ENCODE assay signal across 16 cellular contexts in genomic region chr6:108576724-108577123, GRCh38. TPM values are rescaled to one million over a fixed set of nuclear protein-coding genes. Genes with fewer than 3 reads are reported as not detected.
DNase-seq lines count a peak whose midpoint lies in the region; ATAC-seq, FAIRE-seq and TF ChIP-seq lines count a peak whose summit lies in the region.
"Had no signal": no experiment of that assay in that cellular context is flagged by ENCODE, and none has a peak within 500 bp of the region (broad histone marks: within the 10 kb centered on the region; RNA-seq: fewer than 3 reads in every experiment).

No MANE protein-coding gene starts in this region.

- peaks cover 100% of the 10 kb centered on the region for H3K79me2 ChIP-seq in KMS-11 (ENCODE audit: insufficient read depth, low read depth)

- ATAC-seq in stimulated activated effector memory CD8-positive, alpha-beta T cell treated with anti-CD3 and anti-CD28 coated beads, Interleukin-12 subunit alpha, Interleukin-12 subunit beta, amount 100 ng/mL, for 72 hours: no peak
- ATAC-seq: activated CD4-positive, CD25-positive, alpha-beta regulatory T cell treated with anti-CD3 and anti-CD28 coated beads, Interleukin-2, amount 50 U/mL, for 24 hours; stimulated activated naive CD8-positive, alpha-beta T cell treated with anti-CD3 and anti-CD28 coated beads, Interleukin-15, amount 100 ng/mL, for 72 hours had no signal

- no peak overlapping the region for H2AFZ ChIP-seq in KMS-11 (ENCODE audit: low read depth)

- peaks cover 39% of the 10 kb centered on the region for H4K20me1 ChIP-seq in KMS-11 (ENCODE audit: insufficient read depth)

- peak overlapping the region; percentile 33 for H3K27ac Mint-ChIP-seq in stimulated activated effector memory CD8-positive, alpha-beta T cell treated with anti-CD3 and anti-CD28 coated beads, Interleukin-12 subunit alpha, Interleukin-12 subunit beta, amount 100 ng/mL, for 72 hours
- H3K27ac Mint-ChIP-seq: activated T-helper 1 cell treated with anti-CD3 and anti-CD28 coated beads, Interleukin-12 subunit alpha, Interleukin-12 subunit beta, Interleukin-2, Interleukin-4 antibody, amounts not matched to agents 30 ng/mL and 10 ng/mL and 1 ng/mL, durations not matched to agents 14 hours and 24 hours and 36 hours had no signal

- H3K36me3 ChIP-seq in KMS-11 (ENCODE audit: insufficient read depth): no peaks in the 10 kb centered on the region
- no peaks in the 10 kb centered on the region for H3K36me3 ChIP-seq in small intestine (ENCODE audit: control insufficient read depth in 2 of 2, insufficient read depth in 2 of 2, low read length in 2 of 2)

- DNase-seq in SK-MEL-5 (ENCODE audit: low read depth, low spot score) (peak; percentile 30), fibroblast of the aortic adventitia (ENCODE audit: low read depth) (peak; percentile 77), DMS53 (lab: John Stamatoyannopoulos, UW) (no peak), small intestine (no peak)
- DNase-seq in stimulated activated effector memory CD8-positive, alpha-beta T cell treated with anti-CD3 and anti-CD28 coated beads, Interleukin-12 subunit alpha, Interleukin-12 subunit beta, amount 100 ng/mL, for 72 hours (ENCODE audit: low spot score in 2 of 2): no peak
- DNase-seq in stimulated activated CD8-positive, alpha-beta memory T cell treated with anti-CD3 and anti-CD28 coated beads, Interleukin-4, amount 100 ng/mL, for 48 hours: no peak
- DNase-seq: H7; NCI-H2171; RPMI8226; stimulated activated naive CD8-positive, alpha-beta T cell treated with anti-CD3 and anti-CD28 coated beads, Interleukin-15, amount 100 ng/mL, for 72 hours had no signal

- H3K9me3 Mint-ChIP-seq in stimulated activated effector memory CD8-positive, alpha-beta T cell treated with anti-CD3 and anti-CD28 coated beads, Interleukin-12 subunit alpha, Interleukin-12 subunit beta, amount 100 ng/mL, for 72 hours: no peaks in the 10 kb centered on the region
- H3K9me3 Mint-ChIP-seq: activated T-helper 1 cell treated with anti-CD3 and anti-CD28 coated beads, Interleukin-12 subunit alpha, Interleukin-12 subunit beta, Interleukin-2, Interleukin-4 antibody, amounts not matched to agents 30 ng/mL and 10 ng/mL and 1 ng/mL, durations not matched to agents 14 hours and 24 hours and 36 hours; IgD-negative memory B cell; neural crest cell; stimulated activated naive CD8-positive, alpha-beta T cell treated with anti-CD3 and anti-CD28 coated beads, Interleukin-15, amount 100 ng/mL, for 72 hours had no signal

- H3K27me3 ChIP-seq in KMS-11 (ENCODE audit: insufficient read depth, low read depth) (no peaks in the 10 kb centered on the region), small intestine (ENCODE audit: control insufficient read depth in 2 of 2, insufficient read depth in 2 of 2, low read length in 2 of 2) (no peaks in the 10 kb centered on the region)

- H3K4me3 Mint-ChIP-seq in stimulated activated effector memory CD8-positive, alpha-beta T cell treated with anti-CD3 and anti-CD28 coated beads, Interleukin-12 subunit alpha, Interleukin-12 subunit beta, amount 100 ng/mL, for 72 hours: no peak overlapping the region
- H3K4me3 Mint-ChIP-seq: activated T-helper 1 cell treated with anti-CD3 and anti-CD28 coated beads, Interleukin-12 subunit alpha, Interleukin-12 subunit beta, Interleukin-2, Interleukin-4 antibody, amounts not matched to agents 30 ng/mL and 10 ng/mL and 1 ng/mL, durations not matched to agents 14 hours and 24 hours and 36 hours; neural crest cell; stimulated activated naive CD8-positive, alpha-beta T cell treated with anti-CD3 and anti-CD28 coated beads, Interleukin-15, amount 100 ng/mL, for 72 hours had no signal

- H3K27ac ChIP-seq in KMS-11: peak overlapping the region; percentile 40
- no peak overlapping the region for H3K27ac ChIP-seq in small intestine (ENCODE audit: low read depth in 1 of 2, low read length in 1 of 2)

- no peak overlapping the region for H3K4me3 ChIP-seq in KMS-11 (IDR thresholded peaks at IDR 0.05; ENCODE audit: insufficient read depth, low read depth, low read length)
- no peak overlapping the region for H3K4me3 ChIP-seq in fibroblast of the aortic adventitia (ENCODE audit: low read depth, low read length)
- H3K4me3 ChIP-seq in small intestine (ENCODE audit: low read depth in 1 of 2, low read length in 2 of 2): no peak overlapping the region

- H3K36me3 Mint-ChIP-seq in stimulated activated effector memory CD8-positive, alpha-beta T cell treated with anti-CD3 and anti-CD28 coated beads, Interleukin-12 subunit alpha, Interleukin-12 subunit beta, amount 100 ng/mL, for 72 hours: peaks cover 36% of the 10 kb centered on the region

- H3K4me2 ChIP-seq in KMS-11: peak overlapping the region; percentile 26; the same call in 1 of the 2 replicates

- TF ChIP-seq CTCF in KMS-11 (conservative IDR thresholded peaks at IDR 0.05; ENCODE audit: low read depth, low read length) (no peak), fibroblast of the aortic adventitia (IDR thresholded peaks at IDR 0.05; ENCODE audit: insufficient read depth, low read length) (no peak)

- peaks cover 98% of the 10 kb centered on the region for H3K4me1 ChIP-seq in KMS-11 (ENCODE audit: low read depth, poor library complexity, severe bottlenecking)
- H3K4me1 ChIP-seq in small intestine (ENCODE audit: control insufficient read depth in 2 of 2, insufficient read depth in 1 of 2, low read depth in 1 of 2, low read length in 1 of 2): peaks cover 4 to 17% of the 10 kb centered on the region in 2 donors

- WGBS in small intestine, 3 donors: 0 to 33% (median 17%) methylated on average over 1 of the region's 1 CpG

- in situ Hi-C loops in SK-MEL-5 (cut with HindIII; ENCODE audit: low pct_unique_long_range_greater_than_20kb, low sequenced_read_pairs): no loop called here

- H3K4me1 Mint-ChIP-seq in stimulated activated effector memory CD8-positive, alpha-beta T cell treated with anti-CD3 and anti-CD28 coated beads, Interleukin-12 subunit alpha, Interleukin-12 subunit beta, amount 100 ng/mL, for 72 hours: peaks cover 80% of the 10 kb centered on the region

- H3K9ac ChIP-seq in KMS-11: no peak overlapping the region

- H3K9me3 ChIP-seq in small intestine (ENCODE audit: control insufficient read depth, low read depth): no peaks in the 10 kb centered on the region

- no peak for FAIRE-seq in small intestine (lab: Jason Lieb, UNC)
- FAIRE-seq: islet of Langerhans had no signal

RNA-seq across cellular contexts. Expression of gene FOXO3, which starts 16.0 kb away (rescaled TPM):
- total RNA-seq in SK-MEL-5 (2014; rRNA removed; shearing (Covaris generic)): 12.7 and 13.3 TPM in 2 replicates
- polyA plus RNA-seq in SK-MEL-5 (2015; cell fraction: cytosol; rRNA removed): 11.6 and 14.9 TPM in 2 replicates
- 4.5 and 5.4 TPM in 2 replicates for polyA plus RNA-seq in SK-MEL-5 (2015; cell fraction: nucleus; rRNA removed)
- 49.3 and 54.5 TPM in 2 replicates for total RNA-seq in fibroblast of the aortic adventitia (ENCODE audit: low replicate concordance)
- 10 to 100 TPM in 2 of 3 donors, 1 to 10 TPM in 1; 8.7 to 16.8 (median 11.9) TPM for polyA plus RNA-seq in small intestine

Comparison
In these comparisons a context has a peak if more than half of its experiments do, and no peak if none do; other contexts are left out.
1. DNase-seq: peak in SK-MEL-5 (single experiment) and fibroblast of the aortic adventitia (single experiment); none in stimulated activated effector memory CD8-positive, alpha-beta T cell treated with anti-CD3 and anti-CD28 coated beads, Interleukin-12 subunit alpha, Interleukin-12 subunit beta, amount 100 ng/mL, for 72 hours (0 of 2), stimulated activated CD8-positive, alpha-beta memory T cell treated with anti-CD3 and anti-CD28 coated beads, Interleukin-4, amount 100 ng/mL, for 48 hours (single experiment), DMS53 (single experiment) and small intestine (single experiment).